In the genomic region with DNA sequence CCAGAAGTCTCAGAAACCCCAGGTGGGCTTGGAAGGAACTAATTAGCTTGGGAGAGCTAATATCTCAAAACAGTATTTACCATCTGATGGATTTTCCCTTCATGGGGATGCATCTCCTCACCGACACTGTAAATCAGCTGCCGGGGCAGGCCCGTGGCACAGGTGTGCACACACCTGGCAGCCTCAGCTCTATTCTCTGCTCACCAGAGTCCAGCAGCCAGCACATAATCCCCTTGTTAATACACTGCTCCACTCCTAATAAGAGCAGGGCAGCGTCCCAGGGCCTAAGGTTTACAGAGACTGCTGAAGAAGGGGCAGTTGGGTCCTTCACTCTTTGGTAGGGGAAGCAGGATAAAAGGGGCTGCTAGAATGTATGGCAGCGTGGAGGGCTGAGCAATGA, we compare ENCODE assay signal across 18 cellular contexts.
DNase-seq lines count a peak whose midpoint lies in the region; ATAC-seq, FAIRE-seq and TF ChIP-seq lines count a peak whose summit lies in the region.
"Had no signal": no experiment of that assay in that cellular context is flagged by ENCODE, and none has a peak within 500 bp of the region (broad histone marks: within the 10 kb centered on the region; RNA-seq: fewer than 3 reads in every experiment).

No MANE protein-coding gene starts in this region.

- H3K27me3 Mint-ChIP-seq in stimulated activated naive CD8-positive, alpha-beta T cell treated with anti-CD3 and anti-CD28 coated beads, Interleukin-15, amount 100 ng/mL, for 72 hours = no peaks in the 10 kb centered on the region

- no peak overlapping the region for H3K4me3 Mint-ChIP-seq in stimulated activated naive CD8-positive, alpha-beta T cell treated with anti-CD3 and anti-CD28 coated beads, Interleukin-15, amount 100 ng/mL, for 72 hours

- peaks cover 70% of the 10 kb centered on the region for H3K4me1 ChIP-seq in GM12878 (ENCODE audit: control insufficient read depth, insufficient read depth, low read length)
- H3K4me1 ChIP-seq in hepatocyte (ENCODE audit: insufficient read depth) = peaks cover 14% of the 10 kb centered on the region
- peaks cover 3% of the 10 kb centered on the region for H3K4me1 ChIP-seq in prostate gland (replicated peaks)
- H3K4me1 ChIP-seq: BE2C, parathyroid adenoma had no signal

- SMC1A ChIA-PET in GM12878 (lab: Charles Lee; ENCODE audit: uncharacterized antibody, unreplicated experiment) = interaction anchor here (0.8 to 4.0 kb wide), 17 partner anchors 12 to 155 kb away, joined by 3 to 26 read pairs (median 5); no protein-coding TSS in a partner anchor

- peak; percentile 5 for DNase-seq in stimulated activated naive CD8-positive, alpha-beta T cell treated with anti-CD3 and anti-CD28 coated beads, Interleukin-15, Interleukin-2, amounts not matched to agents 100 U/mL and 50 U/mL, for 24 hours
- no peak for DNase-seq in stimulated activated naive CD8-positive, alpha-beta T cell treated with anti-CD3 and anti-CD28 coated beads, Interleukin-15, amount 100 ng/mL, for 72 hours
- DNase-seq in NCI-H510A treated with DMSO at 0.1 percent for 48 hours (lab: John Stamatoyannopoulos, UW) (peak; percentile 25), GM12878 (ENCODE audit: low read depth, low spot score) (no peak), ureter (ENCODE audit: low spot score) (peak; percentile 32), hepatocyte (ENCODE audit: low spot score) (no peak), NCI-H1048 (lab: John Stamatoyannopoulos, UW) (no peak), prostate gland (ENCODE audit: low spot score) (no peak)
- DNase-seq: activated naive CD4-positive, alpha-beta T cell treated with Interleukin-2 at 50 U/mL for 16 hours; BE2C; effector memory CD4-positive, alpha-beta T cell; Kasumi-1; left cardiac atrium; NCI-H187; Right ventricle myocardium superior; spleen had no signal

- intact Hi-C loops in GM12878 (cut with micrococcal nuclease; ENCODE audit: unreplicated experiment) = no loop called here
- intact Hi-C loops in prostate gland (cut with DNase I) = loop anchor here (5.0 kb wide), 1 partner anchor 34 kb away; no protein-coding TSS in a partner anchor

- BruUV-seq in GM12878 (replicated peaks; lab: Mats Ljungman, UMichigan) = no TSS peak

- H3K9me2 ChIP-seq in hepatocyte (replicated peaks; ENCODE audit: insufficient read depth) = no peaks in the 10 kb centered on the region

- H3K27me3 ChIP-seq in GM12878 (replicated peaks in 1 of 2; ENCODE audit: control insufficient read depth in 2 of 2, insufficient read depth in 2 of 2, low read length in 1 of 2) = no peaks in the 10 kb centered on the region
- H3K27me3 ChIP-seq in hepatocyte = no peaks in the 10 kb centered on the region
- no peaks in the 10 kb centered on the region for H3K27me3 ChIP-seq in prostate gland (replicated peaks; ENCODE audit: insufficient read depth)
- H3K27me3 ChIP-seq: BE2C, spleen had no signal

- peaks cover 5 to 6% of the 10 kb centered on the region in 2 donors for H3K9me3 Mint-ChIP-seq in stimulated activated naive CD8-positive, alpha-beta T cell treated with anti-CD3 and anti-CD28 coated beads, Interleukin-15, amount 100 ng/mL, for 72 hours

- no peak for FAIRE-seq in GM12878 (lab: Jason Lieb, UNC)
- FAIRE-seq: bronchial epithelial cell had no signal

- H3K9me3 ChIP-seq in GM12878 (replicated peaks; ENCODE audit: control insufficient read depth, insufficient read depth, low read length) (no peaks in the 10 kb centered on the region; the same call in 1 of the 3 replicates), hepatocyte (ENCODE audit: low read depth) (no peaks in the 10 kb centered on the region), prostate gland (no peaks in the 10 kb centered on the region)
- H3K9me3 ChIP-seq: BE2C, spleen had no signal

- RAD21 ChIA-PET in GM12878 (lab: Charles Lee; ENCODE audit: unreplicated experiment) = interaction anchor here (0.6 to 5.5 kb wide), 13 partner anchors 16 to 335 kb away, joined by 3 to 48 read pairs (median 3); no protein-coding TSS in a partner anchor

- CTCF ChIA-PET in GM12878 (lab: Yijun Ruan, JAX) = interaction anchor here (0.7 kb wide), 1 partner anchor 27 kb away, joined by 4 read pairs; no protein-coding TSS in a partner anchor

- TF ChIP-seq CTCF in GM12878 (IDR thresholded peaks at IDR 0.05 in 2 of 3, conservative IDR thresholded peaks at IDR 0.05 in 1 of 3; ENCODE audit: control insufficient read depth in 2 of 3, extremely low read depth in 1 of 3, insufficient read depth in 1 of 3, low read depth in 3 of 3, low read length in 3 of 3) (no peak), hepatocyte (IDR thresholded peaks at IDR 0.05; ENCODE audit: poor library complexity) (no peak), prostate gland (IDR thresholded peaks at IDR 0.05) (no peak)

- no peak overlapping the region for H3K4me3 ChIP-seq in GM12878
- H3K4me3 ChIP-seq in hepatocyte = no peak overlapping the region
- no peak overlapping the region for H3K4me3 ChIP-seq in prostate gland
- H3K4me3 ChIP-seq: spleen had no signal

- WGBS in GM12878 (ENCODE audit: insufficient coverage, insufficient replicate concordance, low lambda C conversion rate, missing lambda C conversion rate) = 85% methylated on average over 5 of the region's 5 CpGs
- 79% methylated on average over 5 of the region's 5 CpGs for WGBS in hepatocyte (ENCODE audit: low lambda C conversion rate, missing lambda C conversion rate)
- 54% methylated on average over 5 of the region's 5 CpGs for WGBS in prostate gland

- no peak for TF ChIP-seq EP300 in GM12878 (IDR thresholded peaks at IDR 0.05; ENCODE audit: borderline replicate concordance in 1 of 2, control insufficient read depth in 1 of 2, low read depth in 2 of 2, low read length in 2 of 2)

- H3K4me2 ChIP-seq in GM12878 (ENCODE audit: control insufficient read depth, insufficient read depth) (no peak overlapping the region), hepatocyte (no peak overlapping the region)

- H3K79me2 ChIP-seq in GM12878 (ENCODE audit: control insufficient read depth, insufficient read depth, low read length) (peaks cover 2% of the 10 kb centered on the region; the same call in 1 of the 2 replicates), hepatocyte (no peaks in the 10 kb centered on the region)
- H3K79me2 ChIP-seq: parathyroid adenoma had no signal

- H3K36me3 ChIP-seq in GM12878 (ENCODE audit: control insufficient read depth in 2 of 2, insufficient read depth in 2 of 2, low read length in 1 of 2) (no peaks in the 10 kb centered on the region), hepatocyte (replicated peaks; ENCODE audit: insufficient read depth, low read depth) (no peaks in the 10 kb centered on the region), prostate gland (no peaks in the 10 kb centered on the region)
- H3K36me3 ChIP-seq: BE2C, spleen had no signal

- H3K27ac ChIP-seq in GM12878 (ENCODE audit: control insufficient read depth, insufficient read depth) = no peak overlapping the region
- H3K27ac ChIP-seq in hepatocyte = no peak overlapping the region
- H3K27ac ChIP-seq in prostate gland = no peak overlapping the region
- H3K27ac ChIP-seq: parathyroid adenoma, spleen had no signal

- POLR2A ChIA-PET in GM12878 (lab: Charles Lee) = interaction anchor here (0.6 to 2.4 kb wide), 7 partner anchors 11 to 373 kb away, joined by 3 to 8 read pairs (median 3); no protein-coding TSS in a partner anchor

- peak overlapping the region in 1 of 2 donors; percentile 94 for H3K27ac Mint-ChIP-seq in stimulated activated naive CD8-positive, alpha-beta T cell treated with anti-CD3 and anti-CD28 coated beads, Interleukin-15, amount 100 ng/mL, for 72 hours

- no peak overlapping the region for H2AFZ ChIP-seq in GM12878 (ENCODE audit: control insufficient read depth, low read depth, low read length)
- no peak overlapping the region for H2AFZ ChIP-seq in hepatocyte
- H2AFZ ChIP-seq: parathyroid adenoma had no signal

- H3K9ac ChIP-seq in GM12878 (ENCODE audit: control insufficient read depth, insufficient read depth, low read length) = no peak overlapping the region
- H3K9ac ChIP-seq: parathyroid adenoma had no signal

- H3K4me1 Mint-ChIP-seq in stimulated activated naive CD8-positive, alpha-beta T cell treated with anti-CD3 and anti-CD28 coated beads, Interleukin-15, amount 100 ng/mL, for 72 hours = peaks cover 85% of the 10 kb centered on the region

- no peak for ATAC-seq in stimulated activated naive CD8-positive, alpha-beta T cell treated with anti-CD3 and anti-CD28 coated beads, Interleukin-15, Interleukin-2, amounts not matched to agents 100 U/mL and 50 U/mL, for 24 hours
- ATAC-seq in stimulated activated naive CD8-positive, alpha-beta T cell treated with anti-CD3 and anti-CD28 coated beads, Interleukin-15, amount 100 ng/mL, for 72 hours = no peak
- no peak for ATAC-seq in GM12878
- ATAC-seq: left cardiac atrium had no signal

- TF ChIP-seq RAD21 in GM12878 (IDR thresholded peaks at IDR 0.05; ENCODE audit: insufficient read depth, low read depth, low read length) = no peak

- in situ Hi-C loops in GM12878 (cut with MboI) = no loop called here

- H4K20me1 ChIP-seq in GM12878 (ENCODE audit: control insufficient read depth, insufficient read depth) (no peaks in the 10 kb centered on the region), hepatocyte (ENCODE audit: insufficient read depth, poor library complexity, severe bottlenecking) (no peaks in the 10 kb centered on the region)

- TF ChIP-seq POLR2A in GM12878 (IDR thresholded peaks at IDR 0.05; ENCODE audit: low read depth, low read length) (no peak), prostate gland (IDR thresholded peaks at IDR 0.05) (no peak)

TF ChIP-seq in GM12878, 131 proteins besides CTCF, POLR2A, EP300 and RAD21:
- no peak for TF ChIP-seq BRCA1 (IDR thresholded peaks at IDR 0.05; ENCODE audit: low read depth, low read length)
- TF ChIP-seq TCF12 (IDR thresholded peaks at IDR 0.05; ENCODE audit: low read depth, low read length) = 0 out of 2 replicates have a peak, but pooled peaks have one; percentile 22

Comparison
In these comparisons a context has a peak if more than half of its experiments do, and no peak if none do; other contexts are left out.
1. DNase-seq: peak in stimulated activated naive CD8-positive, alpha-beta T cell treated with anti-CD3 and anti-CD28 coated beads, Interleukin-15, Interleukin-2, amounts not matched to agents 100 U/mL and 50 U/mL, for 24 hours (single experiment), NCI-H510A treated with DMSO at 0.1 percent for 48 hours (single experiment) and ureter (single experiment); none in stimulated activated naive CD8-positive, alpha-beta T cell treated with anti-CD3 and anti-CD28 coated beads, Interleukin-15, amount 100 ng/mL, for 72 hours (0 of 2), GM12878 (single experiment), hepatocyte (single experiment), NCI-H1048 (single experiment) and prostate gland (single experiment).